13 cellular contexts compared by ENCODE assay signal in genomic region chr4:112490808-112491207, GRCh38. TPM values are rescaled to one million over a fixed set of nuclear protein-coding genes. Genes with fewer than 3 reads are reported as not detected.
"Had no signal": no experiment of that assay in that cellular context is flagged by ENCODE, and none has a peak within 500 bp of the region (broad histone marks: within the 10 kb centered on the region; RNA-seq: fewer than 3 reads in every experiment).

No MANE protein-coding gene starts in this region.

RNA-seq across cellular contexts. Expression of gene NEUROG2, which starts 25.2 kb away (rescaled TPM):
- total RNA-seq: stomach, subcutaneous adipose tissue, suprapubic skin, thoracic aorta, thyroid gland, tibial nerve, transverse colon, upper lobe of left lung, upper lobe of right lung, ureter, urinary bladder, uterus, vagina had no signal
- polyA plus RNA-seq: stomach, urinary bladder had no signal
